Comparison of ENCODE assay signal across 24 cellular contexts in genomic region chr12:91608562-91608961, GRCh38.
"Had no signal": no experiment of that assay in that cellular context is flagged by ENCODE, and none has a peak within 500 bp of the region (broad histone marks: within the 10 kb centered on the region; RNA-seq: fewer than 3 reads in every experiment).

No MANE protein-coding gene starts in this region.

- H3K9me3 ChIP-seq: adrenal gland, SJCRH30, SK-N-SH had no signal

- H3K4me3 ChIP-seq: adrenal gland, SJCRH30 had no signal

- H3K27me3 ChIP-seq: adrenal gland, SJCRH30 had no signal

- H3K4me2 ChIP-seq: SK-N-SH had no signal

- DNase-seq: activated CD4-positive, alpha-beta memory T cell treated with anti-CD3 and anti-CD28 coated beads for 36 hours; activated CD4-positive, alpha-beta T cell treated with anti-CD3 and anti-CD28 coated beads, Interleukin-2, amount 10 ng/mL, durations not matched to agents 7 days and 5 days; activated CD4-positive, CD25-positive, alpha-beta regulatory T cell; activated CD8-positive, alpha-beta memory T cell treated with anti-CD3 and anti-CD28 coated beads for 24 hours; activated gamma-delta T cell treated with Interleukin-2 at 50 U/mL for 16 hours; activated naive CD4-positive, alpha-beta T cell treated with anti-CD3 and anti-CD28 coated beads, Interleukin-2, amount 10 ng/mL, durations not matched to agents 7 days and 5 days; activated naive CD8-positive, alpha-beta T cell treated with anti-CD3 and anti-CD28 coated beads for 36 hours; activated T-cell treated with anti-CD3 and anti-CD28 coated beads, Interleukin-2, amount 50 U/mL, for 72 hours; adrenal gland; anterior cingulate cortex; IMR-90; Kasumi-1; KBM-7; NCI-H1048; NCI-H1417; NCI-H1930; NCI-H2171; NCI-H446 treated with DMSO at 0.1 percent for 48 hours; NCI-H524 treated with DMSO at 0.1 percent for 48 hours; NCI-H748 treated with DMSO at 0.1 percent for 48 hours; SJCRH30; SK-N-SH; T-helper 1 cell had no signal

- H3K36me3 ChIP-seq: adrenal gland, SJCRH30 had no signal

- H3K9ac ChIP-seq: SK-N-SH had no signal

- H3K27ac ChIP-seq: adrenal gland, SJCRH30, VCaP had no signal

- H3K4me1 ChIP-seq: SJCRH30 had no signal
